In the genomic region with DNA sequence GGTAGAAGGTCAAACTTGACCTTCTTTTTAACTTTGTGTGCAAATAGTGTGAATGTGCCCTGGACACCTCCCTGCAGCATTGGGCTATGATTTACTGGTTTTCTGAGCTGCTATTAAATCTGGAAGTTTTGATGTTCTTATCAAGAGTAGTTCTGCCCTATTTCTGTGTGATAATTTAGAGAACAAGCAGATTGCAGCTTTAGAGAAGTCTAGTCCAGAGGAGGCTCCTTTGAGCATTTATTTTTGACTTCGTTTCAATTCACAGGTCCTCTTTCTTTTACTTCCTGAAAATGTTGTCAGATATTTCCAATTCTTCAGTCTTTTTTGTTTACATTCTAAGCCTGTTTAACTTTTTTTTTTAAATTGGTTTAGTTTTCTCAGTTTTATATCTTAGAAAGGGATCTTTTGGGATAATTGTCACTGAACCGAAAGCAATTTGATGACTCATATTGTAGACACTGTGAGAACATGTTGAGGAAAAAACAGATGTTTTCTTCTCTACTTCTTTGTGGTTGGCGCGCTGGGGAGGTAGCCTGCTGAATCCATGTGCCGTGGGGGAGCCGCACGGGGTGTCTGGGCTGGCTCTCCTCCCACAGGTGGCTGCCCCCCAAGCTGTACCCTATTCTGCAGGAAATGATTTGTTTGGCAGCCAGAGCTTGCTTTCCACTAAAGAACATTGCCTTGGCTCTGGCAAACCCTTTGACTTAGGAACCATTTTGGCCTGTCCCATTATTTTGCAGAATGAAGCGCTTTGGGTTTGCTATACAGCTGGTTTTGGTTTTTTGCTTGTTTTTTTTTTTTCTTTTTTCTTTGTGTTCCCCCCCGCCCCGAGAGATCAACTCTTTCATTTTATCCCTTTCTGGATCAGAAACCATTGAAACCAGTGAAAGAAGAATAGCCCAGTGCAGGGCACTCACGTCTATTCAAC, we compare ENCODE assay signal across 1 cellular context.
A peak's percentile ranks its signal among the peaks of the same experiment; 100 is the strongest.
TF ChIP-seq lines count a peak whose summit lies in the region.

No MANE protein-coding gene starts in this region.

TF ChIP-seq in K562, 482 proteins besides CTCF, POLR2A, EP300 and RAD21 (continued from another document and continues in another):
- TF ChIP-seq, protein P1, sequence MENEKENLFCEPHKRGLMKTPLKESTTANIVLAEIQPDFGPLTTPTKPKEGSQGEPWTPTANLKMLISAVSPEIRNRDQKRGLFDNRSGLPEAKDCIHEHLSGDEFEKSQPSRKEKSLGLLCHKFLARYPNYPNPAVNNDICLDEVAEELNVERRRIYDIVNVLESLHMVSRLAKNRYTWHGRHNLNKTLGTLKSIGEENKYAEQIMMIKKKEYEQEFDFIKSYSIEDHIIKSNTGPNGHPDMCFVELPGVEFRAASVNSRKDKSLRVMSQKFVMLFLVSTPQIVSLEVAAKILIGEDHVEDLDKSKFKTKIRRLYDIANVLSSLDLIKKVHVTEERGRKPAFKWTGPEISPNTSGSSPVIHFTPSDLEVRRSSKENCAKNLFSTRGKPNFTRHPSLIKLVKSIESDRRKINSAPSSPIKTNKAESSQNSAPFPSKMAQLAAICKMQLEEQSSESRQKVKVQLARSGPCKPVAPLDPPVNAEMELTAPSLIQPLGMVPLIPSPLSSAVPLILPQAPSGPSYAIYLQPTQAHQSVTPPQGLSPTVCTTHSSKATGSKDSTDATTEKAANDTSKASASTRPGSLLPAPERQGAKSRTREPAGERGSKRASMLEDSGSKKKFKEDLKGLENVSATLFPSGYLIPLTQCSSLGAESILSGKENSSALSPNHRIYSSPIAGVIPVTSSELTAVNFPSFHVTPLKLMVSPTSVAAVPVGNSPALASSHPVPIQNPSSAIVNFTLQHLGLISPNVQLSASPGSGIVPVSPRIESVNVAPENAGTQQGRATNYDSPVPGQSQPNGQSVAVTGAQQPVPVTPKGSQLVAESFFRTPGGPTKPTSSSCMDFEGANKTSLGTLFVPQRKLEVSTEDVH (IDR thresholded peaks at IDR 0.05; ENCODE audit: low read depth, partially characterized antibody) = no peak
- TF ChIP-seq PRMT5 (CRISPR knock-in tag; IDR thresholded peaks at IDR 0.05) (no peak), PHF21A (IDR thresholded peaks at IDR 0.05; ENCODE audit: borderline replicate concordance, low read depth) (no peak), U2AF1 (optimal IDR thresholded peaks at IDR 0.05; ENCODE audit: low read depth, low read length) (no peak), ARID1B (IDR thresholded peaks at IDR 0.05) (peak; percentile 80), MAFF (IDR thresholded peaks at IDR 0.05; ENCODE audit: low read length) (peak; percentile 18; the same call in 1 of the 2 replicates), IRF2 (CRISPR knock-in tag; IDR thresholded peaks at IDR 0.05) (no peak), SRSF7 (optimal IDR thresholded peaks at IDR 0.05; ENCODE audit: low read depth, low read length) (no peak), ZNF384 (IDR thresholded peaks at IDR 0.05; ENCODE audit: low read depth, low read length) (peak; percentile 22; the same call in 1 of the 2 replicates), HOXB6 (CRISPR knock-in tag; IDR thresholded peaks at IDR 0.05; ENCODE audit: borderline replicate concordance) (no peak), NR3C1 (CRISPR knock-in tag; IDR thresholded peaks at IDR 0.05) (no peak), NCOA4 (IDR thresholded peaks at IDR 0.05; ENCODE audit: partially characterized antibody) (no peak), MTA3 (IDR thresholded peaks at IDR 0.05; ENCODE audit: borderline replicate concordance) (no peak), ATF1 (CRISPR knock-in tag; IDR thresholded peaks at IDR 0.05) (no peak), ATF1 (tag; IDR thresholded peaks at IDR 0.05) (peak; percentile 35), KHSRP (IDR thresholded peaks at IDR 0.05) (no peak), FOXK2 (conservative IDR thresholded peaks at IDR 0.05 in 1 of 2, IDR thresholded peaks at IDR 0.05 in 1 of 2; ENCODE audit: low read depth in 2 of 2) (peak; percentile 37 to 58; a peak in 1 of 4 replicates), MTA2 (IDR thresholded peaks at IDR 0.05; ENCODE audit: low read depth) (0 out of 2 replicates have a peak, but pooled peaks have one; percentile 13), STAT5A (IDR thresholded peaks at IDR 0.05; ENCODE audit: borderline replicate concordance, low read length) (no peak), ATF7 (IDR thresholded peaks at IDR 0.05) (peak; percentile 68), NFE2 (IDR thresholded peaks at IDR 0.05; ENCODE audit: low read depth) (peak; percentile 61; the same call in 1 of the 2 replicates), RCOR1 (IDR thresholded peaks at IDR 0.05; ENCODE audit: borderline replicate concordance in 1 of 2, low read depth in 2 of 2, low read length in 2 of 2) (peak in 1 of 2 experiments; percentile 67; a peak in 2 of 4 replicates), MAFK (IDR thresholded peaks at IDR 0.05; ENCODE audit: low read length) (peak; percentile 19; the same call in 1 of the 2 replicates), ZKSCAN3 (CRISPR knock-in tag; IDR thresholded peaks at IDR 0.05) (no peak), CC2D1A (IDR thresholded peaks at IDR 0.05) (no peak), KDM1A (IDR thresholded peaks at IDR 0.05) (peak; percentile 31 to 53; a peak in 3 of 4 replicates), STAG1 (CRISPR knock-in tag; IDR thresholded peaks at IDR 0.05; ENCODE audit: borderline replicate concordance) (no peak), TRIM28 (IDR thresholded peaks at IDR 0.05) (no peak), ARID2 (IDR thresholded peaks at IDR 0.05) (no peak), ZNF668 (CRISPR knock-in tag; IDR thresholded peaks at IDR 0.05) (no peak), ZBTB1 (CRISPR knock-in tag; IDR thresholded peaks at IDR 0.05; ENCODE audit: borderline replicate concordance, low read depth) (no peak), NCOA6 (IDR thresholded peaks at IDR 0.05) (no peak), NCOR1 (IDR thresholded peaks at IDR 0.05) (peak; percentile 36; the same call in 1 of the 2 replicates), ZFX (CRISPR knock-in tag; IDR thresholded peaks at IDR 0.05) (no peak; the same call in 1 of the 2 replicates)
- TF ChIP-seq, protein P2, sequence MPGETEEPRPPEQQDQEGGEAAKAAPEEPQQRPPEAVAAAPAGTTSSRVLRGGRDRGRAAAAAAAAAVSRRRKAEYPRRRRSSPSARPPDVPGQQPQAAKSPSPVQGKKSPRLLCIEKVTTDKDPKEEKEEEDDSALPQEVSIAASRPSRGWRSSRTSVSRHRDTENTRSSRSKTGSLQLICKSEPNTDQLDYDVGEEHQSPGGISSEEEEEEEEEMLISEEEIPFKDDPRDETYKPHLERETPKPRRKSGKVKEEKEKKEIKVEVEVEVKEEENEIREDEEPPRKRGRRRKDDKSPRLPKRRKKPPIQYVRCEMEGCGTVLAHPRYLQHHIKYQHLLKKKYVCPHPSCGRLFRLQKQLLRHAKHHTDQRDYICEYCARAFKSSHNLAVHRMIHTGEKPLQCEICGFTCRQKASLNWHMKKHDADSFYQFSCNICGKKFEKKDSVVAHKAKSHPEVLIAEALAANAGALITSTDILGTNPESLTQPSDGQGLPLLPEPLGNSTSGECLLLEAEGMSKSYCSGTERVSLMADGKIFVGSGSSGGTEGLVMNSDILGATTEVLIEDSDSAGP (CRISPR knock-in tag; IDR thresholded peaks at IDR 0.05) = no peak
- TF ChIP-seq, protein P3, sequence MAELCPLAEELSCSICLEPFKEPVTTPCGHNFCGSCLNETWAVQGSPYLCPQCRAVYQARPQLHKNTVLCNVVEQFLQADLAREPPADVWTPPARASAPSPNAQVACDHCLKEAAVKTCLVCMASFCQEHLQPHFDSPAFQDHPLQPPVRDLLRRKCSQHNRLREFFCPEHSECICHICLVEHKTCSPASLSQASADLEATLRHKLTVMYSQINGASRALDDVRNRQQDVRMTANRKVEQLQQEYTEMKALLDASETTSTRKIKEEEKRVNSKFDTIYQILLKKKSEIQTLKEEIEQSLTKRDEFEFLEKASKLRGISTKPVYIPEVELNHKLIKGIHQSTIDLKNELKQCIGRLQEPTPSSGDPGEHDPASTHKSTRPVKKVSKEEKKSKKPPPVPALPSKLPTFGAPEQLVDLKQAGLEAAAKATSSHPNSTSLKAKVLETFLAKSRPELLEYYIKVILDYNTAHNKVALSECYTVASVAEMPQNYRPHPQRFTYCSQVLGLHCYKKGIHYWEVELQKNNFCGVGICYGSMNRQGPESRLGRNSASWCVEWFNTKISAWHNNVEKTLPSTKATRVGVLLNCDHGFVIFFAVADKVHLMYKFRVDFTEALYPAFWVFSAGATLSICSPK (IDR thresholded peaks at IDR 0.05; ENCODE audit: borderline replicate concordance) = no peak
- TF ChIP-seq, protein P4, sequence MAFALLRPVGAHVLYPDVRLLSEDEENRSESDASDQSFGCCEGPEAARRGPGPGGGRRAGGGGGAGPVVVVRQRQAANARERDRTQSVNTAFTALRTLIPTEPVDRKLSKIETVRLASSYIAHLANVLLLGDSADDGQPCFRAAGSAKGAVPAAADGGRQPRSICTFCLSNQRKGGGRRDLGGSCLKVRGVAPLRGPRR (CRISPR knock-in tag; IDR thresholded peaks at IDR 0.05) = no peak
- TF ChIP-seq, protein P5, sequence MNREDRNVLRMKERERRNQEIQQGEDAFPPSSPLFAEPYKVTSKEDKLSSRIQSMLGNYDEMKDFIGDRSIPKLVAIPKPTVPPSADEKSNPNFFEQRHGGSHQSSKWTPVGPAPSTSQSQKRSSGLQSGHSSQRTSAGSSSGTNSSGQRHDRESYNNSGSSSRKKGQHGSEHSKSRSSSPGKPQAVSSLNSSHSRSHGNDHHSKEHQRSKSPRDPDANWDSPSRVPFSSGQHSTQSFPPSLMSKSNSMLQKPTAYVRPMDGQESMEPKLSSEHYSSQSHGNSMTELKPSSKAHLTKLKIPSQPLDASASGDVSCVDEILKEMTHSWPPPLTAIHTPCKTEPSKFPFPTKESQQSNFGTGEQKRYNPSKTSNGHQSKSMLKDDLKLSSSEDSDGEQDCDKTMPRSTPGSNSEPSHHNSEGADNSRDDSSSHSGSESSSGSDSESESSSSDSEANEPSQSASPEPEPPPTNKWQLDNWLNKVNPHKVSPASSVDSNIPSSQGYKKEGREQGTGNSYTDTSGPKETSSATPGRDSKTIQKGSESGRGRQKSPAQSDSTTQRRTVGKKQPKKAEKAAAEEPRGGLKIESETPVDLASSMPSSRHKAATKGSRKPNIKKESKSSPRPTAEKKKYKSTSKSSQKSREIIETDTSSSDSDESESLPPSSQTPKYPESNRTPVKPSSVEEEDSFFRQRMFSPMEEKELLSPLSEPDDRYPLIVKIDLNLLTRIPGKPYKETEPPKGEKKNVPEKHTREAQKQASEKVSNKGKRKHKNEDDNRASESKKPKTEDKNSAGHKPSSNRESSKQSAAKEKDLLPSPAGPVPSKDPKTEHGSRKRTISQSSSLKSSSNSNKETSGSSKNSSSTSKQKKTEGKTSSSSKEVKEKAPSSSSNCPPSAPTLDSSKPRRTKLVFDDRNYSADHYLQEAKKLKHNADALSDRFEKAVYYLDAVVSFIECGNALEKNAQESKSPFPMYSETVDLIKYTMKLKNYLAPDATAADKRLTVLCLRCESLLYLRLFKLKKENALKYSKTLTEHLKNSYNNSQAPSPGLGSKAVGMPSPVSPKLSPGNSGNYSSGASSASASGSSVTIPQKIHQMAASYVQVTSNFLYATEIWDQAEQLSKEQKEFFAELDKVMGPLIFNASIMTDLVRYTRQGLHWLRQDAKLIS (CRISPR knock-in tag; IDR thresholded peaks at IDR 0.05) = no peak
- TF ChIP-seq, protein P6, sequence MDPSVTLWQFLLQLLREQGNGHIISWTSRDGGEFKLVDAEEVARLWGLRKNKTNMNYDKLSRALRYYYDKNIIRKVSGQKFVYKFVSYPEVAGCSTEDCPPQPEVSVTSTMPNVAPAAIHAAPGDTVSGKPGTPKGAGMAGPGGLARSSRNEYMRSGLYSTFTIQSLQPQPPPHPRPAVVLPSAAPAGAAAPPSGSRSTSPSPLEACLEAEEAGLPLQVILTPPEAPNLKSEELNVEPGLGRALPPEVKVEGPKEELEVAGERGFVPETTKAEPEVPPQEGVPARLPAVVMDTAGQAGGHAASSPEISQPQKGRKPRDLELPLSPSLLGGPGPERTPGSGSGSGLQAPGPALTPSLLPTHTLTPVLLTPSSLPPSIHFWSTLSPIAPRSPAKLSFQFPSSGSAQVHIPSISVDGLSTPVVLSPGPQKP (CRISPR knock-in tag; IDR thresholded peaks at IDR 0.05) = no peak
- TF ChIP-seq, protein P7, sequence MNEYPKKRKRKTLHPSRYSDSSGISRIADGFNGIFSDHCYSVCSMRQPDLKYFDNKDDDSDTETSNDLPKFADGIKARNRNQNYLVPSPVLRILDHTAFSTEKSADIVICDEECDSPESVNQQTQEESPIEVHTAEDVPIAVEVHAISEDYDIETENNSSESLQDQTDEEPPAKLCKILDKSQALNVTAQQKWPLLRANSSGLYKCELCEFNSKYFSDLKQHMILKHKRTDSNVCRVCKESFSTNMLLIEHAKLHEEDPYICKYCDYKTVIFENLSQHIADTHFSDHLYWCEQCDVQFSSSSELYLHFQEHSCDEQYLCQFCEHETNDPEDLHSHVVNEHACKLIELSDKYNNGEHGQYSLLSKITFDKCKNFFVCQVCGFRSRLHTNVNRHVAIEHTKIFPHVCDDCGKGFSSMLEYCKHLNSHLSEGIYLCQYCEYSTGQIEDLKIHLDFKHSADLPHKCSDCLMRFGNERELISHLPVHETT (CRISPR knock-in tag; conservative IDR thresholded peaks at IDR 0.05 in 1 of 2, IDR thresholded peaks at IDR 0.05 in 1 of 2) = 0 out of 4 replicates have a peak, but pooled peaks of 1 of the 2 experiments have one; percentile 38
- TF ChIP-seq, protein P8, sequence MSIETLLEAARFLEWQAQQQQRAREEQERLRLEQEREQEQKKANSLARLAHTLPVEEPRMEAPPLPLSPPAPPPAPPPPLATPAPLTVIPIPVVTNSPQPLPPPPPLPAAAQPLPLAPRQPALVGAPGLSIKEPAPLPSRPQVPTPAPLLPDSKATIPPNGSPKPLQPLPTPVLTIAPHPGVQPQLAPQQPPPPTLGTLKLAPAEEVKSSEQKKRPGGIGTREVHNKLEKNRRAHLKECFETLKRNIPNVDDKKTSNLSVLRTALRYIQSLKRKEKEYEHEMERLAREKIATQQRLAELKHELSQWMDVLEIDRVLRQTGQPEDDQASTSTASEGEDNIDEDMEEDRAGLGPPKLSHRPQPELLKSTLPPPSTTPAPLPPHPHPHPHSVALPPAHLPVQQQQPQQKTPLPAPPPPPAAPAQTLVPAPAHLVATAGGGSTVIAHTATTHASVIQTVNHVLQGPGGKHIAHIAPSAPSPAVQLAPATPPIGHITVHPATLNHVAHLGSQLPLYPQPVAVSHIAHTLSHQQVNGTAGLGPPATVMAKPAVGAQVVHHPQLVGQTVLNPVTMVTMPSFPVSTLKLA (conservative IDR thresholded peaks at IDR 0.05) = peak; percentile 52 to 59
- TF ChIP-seq, protein P9, sequence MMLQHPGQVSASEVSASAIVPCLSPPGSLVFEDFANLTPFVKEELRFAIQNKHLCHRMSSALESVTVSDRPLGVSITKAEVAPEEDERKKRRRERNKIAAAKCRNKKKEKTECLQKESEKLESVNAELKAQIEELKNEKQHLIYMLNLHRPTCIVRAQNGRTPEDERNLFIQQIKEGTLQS (IDR thresholded peaks at IDR 0.05) = peak; percentile 96
- TF ChIP-seq, protein P9 (CRISPR knock-in tag; conservative IDR thresholded peaks at IDR 0.05) = no peak
- TF ChIP-seq, protein P10, sequence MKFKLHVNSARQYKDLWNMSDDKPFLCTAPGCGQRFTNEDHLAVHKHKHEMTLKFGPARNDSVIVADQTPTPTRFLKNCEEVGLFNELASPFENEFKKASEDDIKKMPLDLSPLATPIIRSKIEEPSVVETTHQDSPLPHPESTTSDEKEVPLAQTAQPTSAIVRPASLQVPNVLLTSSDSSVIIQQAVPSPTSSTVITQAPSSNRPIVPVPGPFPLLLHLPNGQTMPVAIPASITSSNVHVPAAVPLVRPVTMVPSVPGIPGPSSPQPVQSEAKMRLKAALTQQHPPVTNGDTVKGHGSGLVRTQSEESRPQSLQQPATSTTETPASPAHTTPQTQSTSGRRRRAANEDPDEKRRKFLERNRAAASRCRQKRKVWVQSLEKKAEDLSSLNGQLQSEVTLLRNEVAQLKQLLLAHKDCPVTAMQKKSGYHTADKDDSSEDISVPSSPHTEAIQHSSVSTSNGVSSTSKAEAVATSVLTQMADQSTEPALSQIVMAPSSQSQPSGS (CRISPR knock-in tag; IDR thresholded peaks at IDR 0.05) = no peak
